Comparison of ENCODE assay signal across 22 cellular contexts in the genomic region with DNA sequence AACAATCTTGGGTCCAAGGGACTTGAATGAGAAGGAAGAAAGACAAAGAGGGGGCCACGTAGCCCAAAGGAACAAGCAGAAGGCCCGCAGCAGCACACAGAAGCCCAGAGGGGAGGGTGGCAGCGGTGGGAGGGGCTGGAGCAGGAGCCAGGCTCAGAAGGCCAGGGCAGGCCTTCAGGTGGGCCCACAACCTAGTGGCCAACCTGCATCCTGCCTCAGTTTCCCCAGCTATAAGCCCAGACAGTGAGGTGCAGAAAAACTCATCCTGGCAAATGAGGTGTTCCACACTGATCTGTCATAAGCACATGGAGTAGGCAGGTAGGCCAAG. TPM values are rescaled to one million over a fixed set of nuclear protein-coding genes. Genes with fewer than 3 reads are reported as not detected.
DNase-seq lines count a peak whose midpoint lies in the region; ATAC-seq, FAIRE-seq and TF ChIP-seq lines count a peak whose summit lies in the region.
"Had no signal": no experiment of that assay in that cellular context is flagged by ENCODE, and none has a peak within 500 bp of the region (broad histone marks: within the 10 kb centered on the region; RNA-seq: fewer than 3 reads in every experiment).

No MANE protein-coding gene starts in this region.

- peak overlapping the region; percentile 53 for H2BK5ac ChIP-seq in IMR-90 (ENCODE audit: low read depth, low read length, poor library complexity, severe bottlenecking)

- TF ChIP-seq EP300 in A549 (IDR thresholded peaks at IDR 0.05), result no peak

- ATAC-seq in A549, result no peak
- no peak for ATAC-seq in IMR-90 (ENCODE audit: low read depth)
- no peak for ATAC-seq in HG02938 (IDR thresholded peaks at IDR 0.05; ENCODE audit: unreplicated experiment)
- ATAC-seq: GM12878 had no signal

- TF ChIP-seq POLR2A in A549 (IDR thresholded peaks at IDR 0.05; ENCODE audit: low read length) (no peak), IMR-90 (IDR thresholded peaks at IDR 0.05; ENCODE audit: low read depth, low read length) (no peak)

- peaks cover 37 to 96% of the 10 kb centered on the region in 2 experiments for H3K79me1 ChIP-seq in IMR-90 (ENCODE audit: low read depth in 1 of 2, low read length in 2 of 2)

- peaks cover 34% of the 10 kb centered on the region for H3K4me1 Mint-ChIP-seq in activated CD4-positive, alpha-beta memory T cell treated with anti-CD3 and anti-CD28 coated beads, Interleukin-2, amount 10 ng/mL, durations not matched to agents 7 days and 5 days

- peak overlapping the region; percentile 29 for H2AK9ac ChIP-seq in IMR-90 (replicated peaks; ENCODE audit: low read depth, low read length, poor library complexity)

- H3K4me3 Mint-ChIP-seq in activated CD4-positive, alpha-beta memory T cell treated with anti-CD3 and anti-CD28 coated beads, Interleukin-2, amount 10 ng/mL, durations not matched to agents 7 days and 5 days, result no peak overlapping the region

- CTCF ChIA-PET in A549 (lab: Yijun Ruan, JAX) (no interaction called here), IMR-90 (lab: Yijun Ruan, JAX) (no interaction called here)
- CTCF ChIA-PET in activated CD4-positive, alpha-beta memory T cell treated with anti-CD3 and anti-CD28 coated beads, Interleukin-2, amount 10 ng/mL, durations not matched to agents 7 days and 5 days (lab: Charles Lee), result no interaction called here

- no peaks in the 10 kb centered on the region for H3K9me3 ChIP-seq in A549
- H3K9me3 ChIP-seq in IMR-90 (ENCODE audit: control insufficient read depth, insufficient read depth, low read length), result no peaks in the 10 kb centered on the region
- H3K9me3 ChIP-seq: MG63 had no signal

- dilution Hi-C loops in IMR-90 (cut with HindIII; ENCODE audit: low sequenced_read_pairs, unreplicated experiment), result no loop called here

- H3K27ac ChIP-seq in A549 (peak overlapping the region; percentile 83 to 95; a peak in 5 of 6 replicates), IMR-90 (ENCODE audit: insufficient read depth, low read length) (no peak overlapping the region), epithelial cell of prostate (peak overlapping the region; percentile 89)
- H3K27ac ChIP-seq: C4-2B had no signal

- H2AFZ ChIP-seq in IMR-90 (replicated peaks; ENCODE audit: low read length, poor library complexity), result no peak overlapping the region

- intact Hi-C loops in IMR-90 (cut with micrococcal nuclease), result no loop called here
- intact Hi-C loops in posterior vena cava (cut with DNase I), result no loop called here

- in situ Hi-C loops in IMR-90 (cut with MboI; ENCODE audit: low sequenced_read_pairs), result no loop called here

- peak overlapping the region; percentile 31; the same call in 1 of the 2 replicates for H3K23ac ChIP-seq in IMR-90 (ENCODE audit: low read depth, low read length)

- TF ChIP-seq CTCF in A549 (IDR thresholded peaks at IDR 0.05), result no peak
- TF ChIP-seq CTCF in IMR-90 (conservative IDR thresholded peaks at IDR 0.05; ENCODE audit: low read depth, low read length), result no peak

- peak overlapping the region; percentile 49; the same call in 1 of the 2 replicates for H4K5ac ChIP-seq in IMR-90 (ENCODE audit: low read depth, low read length)

- H4K91ac ChIP-seq in IMR-90 (ENCODE audit: insufficient read depth, low read depth, low read length), result peak overlapping the region; percentile 80

- peak overlapping the region; percentile 55 for H3K18ac ChIP-seq in IMR-90 (ENCODE audit: low read depth, low read length)

- no peaks in the 10 kb centered on the region for H3K9me3 Mint-ChIP-seq in activated CD4-positive, alpha-beta memory T cell treated with anti-CD3 and anti-CD28 coated beads, Interleukin-2, amount 10 ng/mL, durations not matched to agents 7 days and 5 days

- peaks cover 30% of the 10 kb centered on the region for H3K27me3 Mint-ChIP-seq in activated CD4-positive, alpha-beta memory T cell treated with anti-CD3 and anti-CD28 coated beads, Interleukin-2, amount 10 ng/mL, durations not matched to agents 7 days and 5 days

- H4K20me1 ChIP-seq in IMR-90 (ENCODE audit: insufficient read depth, low read length), result no peaks in the 10 kb centered on the region

- FAIRE-seq in A549 (lab: Jason Lieb, UNC), result no peak
- FAIRE-seq: A204.1, GM12878, H1, RCC 7860 had no signal

- DNase-seq in A549 (ENCODE audit: low read depth in 1 of 2, low spot score in 1 of 2) (no peak), IMR-90 (no peak), epithelial cell of prostate (ENCODE audit: low read depth, low spot score) (no peak), posterior vena cava (ENCODE audit: low spot score) (peak; percentile 34), NOMO-1 (lab: John Stamatoyannopoulos, UW; ENCODE audit: unreplicated experiment in 2 of 2) (no peak), NCI-H1694 (lab: John Stamatoyannopoulos, UW) (no peak)
- no peak for DNase-seq in activated CD4-positive, alpha-beta memory T cell treated with anti-CD3 and anti-CD28 coated beads, Interleukin-2, amount 10 ng/mL, durations not matched to agents 7 days and 5 days
- DNase-seq: DMS 273 treated with DMSO at 0.1 percent for 48 hours, GDM1, MG63, NCI-H1092, NCI-H1694 treated with DMSO at 0.1 percent for 48 hours, NCI-H2107, NCI-H2227 treated with DMSO at 0.1 percent for 48 hours, NCI-H524 treated with DMSO at 0.1 percent for 48 hours, SHP77 treated with DMSO at 0.1 percent for 48 hours had no signal

- peak overlapping the region; percentile 77 for H2BK20ac ChIP-seq in IMR-90 (ENCODE audit: low read depth, low read length)

- 88% methylated on average over 3 of the region's 3 CpGs for WGBS in A549 (ENCODE audit: missing lambda C conversion rate)
- no CpG with 5 or more reads among the region's 3 CpGs for WGBS in IMR-90 (ENCODE audit: extremely low coverage in 2 of 2, insufficient read length in 1 of 2), 2 experiments

- no peak for TF ChIP-seq RAD21 in A549 (conservative IDR thresholded peaks at IDR 0.05 in 1 of 2, IDR thresholded peaks at IDR 0.05 in 1 of 2)
- no peak for TF ChIP-seq RAD21 in IMR-90 (IDR thresholded peaks at IDR 0.05; ENCODE audit: low read length)

- no peak overlapping the region for H3K27ac Mint-ChIP-seq in activated CD4-positive, alpha-beta memory T cell treated with anti-CD3 and anti-CD28 coated beads, Interleukin-2, amount 10 ng/mL, durations not matched to agents 7 days and 5 days

- H3K4me3 ChIP-seq in A549 (no peak overlapping the region), IMR-90 (ENCODE audit: insufficient read depth, low read depth, low read length) (no peak overlapping the region)
- H3K4me3 ChIP-seq: GM12878, MG63 had no signal

- H3K9ac ChIP-seq in IMR-90 (ENCODE audit: low read depth, low read length), result no peak overlapping the region

- peak overlapping the region; percentile 16 to 70; a peak in 2 of 4 replicates for H4K8ac ChIP-seq in IMR-90 (ENCODE audit: low read depth in 2 of 2, low read length in 2 of 2)

- H3K4me2 ChIP-seq in A549 (no peak overlapping the region), IMR-90 (ENCODE audit: low read depth, low read length) (no peak overlapping the region)

- H3K27me3 ChIP-seq in IMR-90 (ENCODE audit: control insufficient read depth, insufficient read depth, low read length), result no peaks in the 10 kb centered on the region
- H3K27me3 ChIP-seq: MG63 had no signal

- POLR2A ChIA-PET in A549 (lab: Yijun Ruan, JAX) (no interaction called here), IMR-90 (lab: Charles Lee; ENCODE audit: unreplicated experiment) (no interaction called here)
- POLR2A ChIA-PET in activated CD4-positive, alpha-beta memory T cell treated with anti-CD3 and anti-CD28 coated beads, Interleukin-2, amount 10 ng/mL, durations not matched to agents 7 days and 5 days (lab: Charles Lee), result no interaction called here

- no TSS peak for BruUV-seq in IMR-90 (replicated peaks; lab: Mats Ljungman, UMichigan)

- H2BK15ac ChIP-seq in IMR-90 (ENCODE audit: low read depth, low read length), result peak overlapping the region; percentile 94

- peak overlapping the region; percentile 22 for H3K14ac ChIP-seq in IMR-90 (replicated peaks; ENCODE audit: low read depth, low read length)

- peak overlapping the region; percentile 91 for H2BK120ac ChIP-seq in IMR-90 (ENCODE audit: low read depth, low read length)

- H3K4ac ChIP-seq in IMR-90 (ENCODE audit: low read depth, low read length), result peak overlapping the region; percentile 86

- no peak overlapping the region for H3K56ac ChIP-seq in IMR-90 (ENCODE audit: extremely low read depth, insufficient read depth, low read length)

- H3K9me1 ChIP-seq in IMR-90 (ENCODE audit: insufficient read depth, low read length), result peaks cover 71% of the 10 kb centered on the region

- no peaks in the 10 kb centered on the region for H3K36me3 ChIP-seq in IMR-90 (ENCODE audit: control insufficient read depth, insufficient read depth, low read length)
- H3K36me3 ChIP-seq: MG63 had no signal

- H3K36me3 Mint-ChIP-seq in activated CD4-positive, alpha-beta memory T cell treated with anti-CD3 and anti-CD28 coated beads, Interleukin-2, amount 10 ng/mL, durations not matched to agents 7 days and 5 days (ENCODE audit: low read depth), result no peaks in the 10 kb centered on the region

- peak overlapping the region; percentile 90 for H2AK5ac ChIP-seq in IMR-90 (ENCODE audit: low read depth, low read length)

- H3K4me1 ChIP-seq in A549 (peaks cover 79% of the 10 kb centered on the region), IMR-90 (ENCODE audit: control insufficient read depth, insufficient read depth, low read length) (peaks cover 54% of the 10 kb centered on the region)

TF ChIP-seq in A549, 52 proteins besides CTCF, POLR2A, EP300 and RAD21:
- TF ChIP-seq HOXB5 (CRISPR knock-in tag; IDR thresholded peaks at IDR 0.05), result 0 out of 2 replicates have a peak, but pooled peaks have one; percentile 41
- TF ChIP-seq TP53 (CRISPR knock-in tag; IDR thresholded peaks at IDR 0.05), result no peak

TF ChIP-seq in IMR-90, 13 proteins besides CTCF, POLR2A, EP300 and RAD21 (continues in another document):
- no peak for TF ChIP-seq MAFK (IDR thresholded peaks at IDR 0.05; ENCODE audit: low read depth, low read length)
- no peak for TF ChIP-seq BHLHE40 (IDR thresholded peaks at IDR 0.05; ENCODE audit: low read depth, low read length)
- TF ChIP-seq MAZ (IDR thresholded peaks at IDR 0.05; ENCODE audit: borderline replicate concordance, low read depth, low read length), result no peak
- TF ChIP-seq MXI1 (IDR thresholded peaks at IDR 0.05; ENCODE audit: borderline replicate concordance, low read depth, low read length), result no peak

RNA-seq across cellular contexts. Expression of a gene that starts 34.1 kb away (rescaled TPM):
- polyA plus RNA-seq in A549 (2011; rRNA removed) (4.9 and 6.3 TPM in 2 replicates), A549 (2017; fragmentation: RNase III; extraction: RNeasy Plus Mini Kit Qiagen cat#74134 plus additional on column Dnase treatment) (9.9 to 17.1 TPM (median 14.4 TPM) in 3 replicates), IMR-90 (2012; rRNA removed) (79.3 and 81.8 TPM in 2 replicates)
- 3.3 and 5.0 TPM in 2 replicates for polyA plus RNA-seq in A549 (2012; cell fraction: cytosol; rRNA removed)
- 21.8 and 25.3 TPM in 2 replicates for polyA plus RNA-seq in A549 (2012; cell fraction: nucleus; rRNA removed)
- polyA minus RNA-seq in A549 (2011; rRNA and poly(A)+ RNA removed), result 9.0 and 9.7 TPM in 2 replicates
- total RNA-seq in IMR-90 (2012; rRNA removed) (23.8 and 26.7 TPM in 2 replicates), posterior vena cava (100 to 1,000 TPM; 141 to 168 TPM)
- 49.1 and 65.1 TPM in 2 replicates for polyA plus RNA-seq in IMR-90 (2012; cell fraction: cytosol; rRNA removed)
- polyA plus RNA-seq in IMR-90 (2012; cell fraction: nucleus; rRNA removed; ENCODE audit: low replicate concordance), result 57.1 and 111 TPM in 2 replicates
- under 1 TPM; 0.28 to 0.40 TPM for total RNA-seq in activated CD4-positive, alpha-beta memory T cell treated with anti-CD3 and anti-CD28 coated beads, Interleukin-2, amount 10 ng/mL, durations not matched to agents 7 days and 5 days

Comparison
In these comparisons a context has a peak if more than half of its experiments do, and no peak if none do; other contexts are left out.
1. RNA of a gene that starts 34.1 kb away (total RNA-seq): 141 to 168 TPM in posterior vena cava and 23.8 to 26.7 TPM in IMR-90; 0.28 to 0.40 TPM in activated CD4-positive, alpha-beta memory T cell treated with anti-CD3 and anti-CD28 coated beads, Interleukin-2, amount 10 ng/mL, durations not matched to agents 7 days and 5 days; every median in the first group is over 10 times any median in the second.